In the genomic region with DNA sequence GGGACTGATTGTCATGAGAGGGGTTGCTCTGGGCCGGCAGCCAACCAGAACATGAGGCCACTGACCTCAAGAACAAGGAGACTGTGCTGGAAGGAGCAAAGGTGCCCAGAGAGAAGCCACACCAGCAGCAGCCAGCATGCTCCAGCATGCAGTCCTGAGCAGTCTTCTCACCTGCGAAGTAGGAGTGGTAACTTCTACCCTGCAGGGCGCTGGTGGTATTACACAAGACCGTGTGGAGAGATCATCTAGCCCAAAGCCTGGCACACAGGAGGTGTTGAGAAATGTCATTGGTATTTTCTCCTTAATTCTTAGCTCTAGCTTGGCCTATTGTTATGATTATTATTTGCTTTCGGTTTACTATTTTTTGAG, we compare ENCODE assay signal across 8 cellular contexts.
DNase-seq lines count a peak whose midpoint lies in the region; ATAC-seq, FAIRE-seq and TF ChIP-seq lines count a peak whose summit lies in the region.

No MANE protein-coding gene starts in this region.

- no peak overlapping the region for H3K27ac ChIP-seq in DOHH2 (ENCODE audit: low read depth, low read length)
- H3K27ac ChIP-seq in colonic mucosa: no peak overlapping the region

- no peaks in the 10 kb centered on the region for H3K27me3 ChIP-seq in DOHH2 (ENCODE audit: control insufficient read depth, low read length)
- no peaks in the 10 kb centered on the region for H3K27me3 ChIP-seq in colonic mucosa

- ATAC-seq in GM19372 (IDR thresholded peaks at IDR 0.05; ENCODE audit: low read depth, unreplicated experiment): peak; percentile 79
- peak; percentile 84 for ATAC-seq in HG03469 (IDR thresholded peaks at IDR 0.05; ENCODE audit: unreplicated experiment)

- H3F3A ChIP-seq in DOHH2 (ENCODE audit: control insufficient read depth, insufficient read depth): no peaks in the 10 kb centered on the region

- intact Hi-C loops in colonic mucosa (cut with DNase I): no loop called here

- no peaks in the 10 kb centered on the region for H4K20me1 ChIP-seq in DOHH2 (ENCODE audit: control insufficient read depth, insufficient read depth, low read depth, low read length)

- no peaks in the 10 kb centered on the region for H3K9me2 ChIP-seq in DOHH2 (replicated peaks; ENCODE audit: control insufficient read depth, low read length)

- no peak overlapping the region for H3K9ac ChIP-seq in colonic mucosa (ENCODE audit: low read depth in 2 of 2, low read length in 2 of 2)

- H3K4me2 ChIP-seq in DOHH2 (ENCODE audit: low read length): no peak overlapping the region

- DNase-seq in colonic mucosa (no peak), urothelium cell line (ENCODE audit: low spot score) (no peak), KG1 (lab: John Stamatoyannopoulos, UW) (no peak), COR-L47 (lab: John Stamatoyannopoulos, UW) (no peak), foreskin fibroblast (no peak)

- H3K9me3 ChIP-seq in DOHH2 (ENCODE audit: control insufficient read depth, insufficient read depth, low read length) (no peaks in the 10 kb centered on the region), colonic mucosa (no peaks in the 10 kb centered on the region)

- peaks cover 7% of the 10 kb centered on the region for H3K4me1 ChIP-seq in DOHH2 (ENCODE audit: control insufficient read depth, low read length)
- no peaks in the 10 kb centered on the region for H3K4me1 ChIP-seq in colonic mucosa

- TF ChIP-seq CTCF in DOHH2 (IDR thresholded peaks at IDR 0.05; ENCODE audit: low read depth, low read length, poor library complexity, severe bottlenecking) (peak; percentile 65), colonic mucosa (IDR thresholded peaks at IDR 0.05) (peak; percentile 37), foreskin fibroblast (IDR thresholded peaks at IDR 0.05; ENCODE audit: low read depth, low read length) (no peak)

- FAIRE-seq in urothelium cell line (lab: Jason Lieb, UNC): peak; percentile 81

- H3K36me3 ChIP-seq in DOHH2 (ENCODE audit: control insufficient read depth, low read length) (no peaks in the 10 kb centered on the region), colonic mucosa (no peaks in the 10 kb centered on the region)

- H3K79me2 ChIP-seq in DOHH2 (ENCODE audit: control insufficient read depth, low read length): no peaks in the 10 kb centered on the region

- H3K4me3 ChIP-seq in DOHH2 (ENCODE audit: low read length): no peak overlapping the region
- H3K4me3 ChIP-seq in colonic mucosa: no peak overlapping the region
- no peak overlapping the region for H3K4me3 ChIP-seq in foreskin fibroblast (ENCODE audit: low read depth in 1 of 2, low read length in 2 of 2)
